In the genomic region with DNA sequence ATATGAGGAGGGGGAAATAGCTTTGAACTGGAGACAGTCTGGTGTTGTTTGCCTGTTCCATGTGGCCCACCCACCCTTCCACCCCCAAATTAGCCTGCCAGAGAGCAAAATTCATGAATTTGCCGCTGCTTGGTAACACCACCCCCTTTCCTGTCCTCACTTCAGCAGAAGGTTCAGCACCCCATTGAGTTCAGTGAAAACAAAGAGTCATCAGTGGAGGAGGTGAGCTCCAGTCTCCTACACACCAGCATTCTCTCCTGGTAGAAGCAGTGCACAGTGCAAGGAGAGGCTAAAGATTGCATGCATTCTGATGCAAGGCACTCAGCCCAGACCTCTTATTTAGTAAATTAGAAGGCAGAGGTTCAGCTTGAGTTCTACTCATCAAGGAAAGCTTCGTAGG, we compare ENCODE assay signal across 11 cellular contexts.
"Had no signal": no experiment of that assay in that cellular context is flagged by ENCODE, and none has a peak within 500 bp of the region (broad histone marks: within the 10 kb centered on the region; RNA-seq: fewer than 3 reads in every experiment).

No MANE protein-coding gene starts in this region.

- H3K36me3 ChIP-seq: right atrium auricular region, uterus had no signal

- H3K9me3 ChIP-seq: right atrium auricular region, tibial artery, uterus had no signal

- DNase-seq: activated CD4-positive, alpha-beta T cell treated with anti-CD3 and anti-CD28 coated beads for 48 hours; activated CD8-positive, alpha-beta T cell treated with anti-CD3 and anti-CD28 coated beads, Interleukin-2, amount 10 ng/mL, durations not matched to agents 7 days and 5 days; activated naive CD4-positive, alpha-beta T cell; left ventricle myocardium superior; tibial artery; uterus had no signal

- H3K9ac ChIP-seq: parathyroid adenoma had no signal

- H3K4me1 ChIP-seq: parathyroid adenoma, right atrium auricular region, tibial artery, uterus had no signal

- FAIRE-seq: keratinocyte had no signal

- H3K4me3 ChIP-seq: right atrium auricular region, smooth muscle cell, tibial artery, uterus had no signal

- H3K27me3 ChIP-seq: right atrium auricular region, tibial artery, uterus had no signal

- ATAC-seq: activated CD8-positive, alpha-beta T cell treated with anti-CD3 and anti-CD28 coated beads, Interleukin-2, amount 10 ng/mL, durations not matched to agents 7 days and 5 days; left ventricle myocardium superior; stimulated activated effector memory CD8-positive, alpha-beta T cell treated with anti-CD3 and anti-CD28 coated beads, Interleukin-12 subunit alpha, Interleukin-12 subunit beta, amount 100 ng/mL, for 72 hours had no signal
